19 cellular contexts compared by ENCODE assay signal in genomic region chr22:37462426-37462825, GRCh38. TPM values are rescaled to one million over a fixed set of nuclear protein-coding genes. Genes with fewer than 3 reads are reported as not detected.
"Had no signal": no experiment of that assay in that cellular context is flagged by ENCODE, and none has a peak within 500 bp of the region (broad histone marks: within the 10 kb centered on the region; RNA-seq: fewer than 3 reads in every experiment).

No MANE protein-coding gene starts in this region.

- H3K27me3 Mint-ChIP-seq: activated CD4-positive, alpha-beta memory T cell treated with anti-CD3 and anti-CD28 coated beads for 36 hours; activated CD4-positive, alpha-beta T cell treated with anti-CD3 and anti-CD28 coated beads, Interleukin-2, amount 10 ng/mL, durations not matched to agents 24 days and 14 days; activated naive CD4-positive, alpha-beta T cell treated with anti-CD3 and anti-CD28 coated beads, Interleukin-2, amount 10 ng/mL, durations not matched to agents 7 days and 5 days; activated naive CD8-positive, alpha-beta T cell treated with anti-CD3 and anti-CD28 coated beads for 36 hours; IgD-negative memory B cell had no signal

- H3K4me3 Mint-ChIP-seq: activated CD4-positive, alpha-beta memory T cell treated with anti-CD3 and anti-CD28 coated beads for 36 hours; activated CD4-positive, alpha-beta T cell treated with anti-CD3 and anti-CD28 coated beads, Interleukin-2, amount 10 ng/mL, durations not matched to agents 24 days and 14 days; activated naive CD4-positive, alpha-beta T cell treated with anti-CD3 and anti-CD28 coated beads, Interleukin-2, amount 10 ng/mL, durations not matched to agents 7 days and 5 days; activated naive CD8-positive, alpha-beta T cell treated with anti-CD3 and anti-CD28 coated beads for 36 hours; activated T-cell treated with anti-CD3 and anti-CD28 coated beads, Interleukin-2, amount 50 U/mL, for 72 hours had no signal

- DNase-seq: activated CD4-positive, CD25-positive, alpha-beta regulatory T cell treated with anti-CD3 and anti-CD28 coated beads, Interleukin-2, amount 50 U/mL, for 72 hours; activated CD8-positive, alpha-beta memory T cell treated with anti-CD3 and anti-CD28 coated beads for 24 hours; activated gamma-delta T cell treated with Interleukin-2 at 50 U/mL for 16 hours; activated naive CD8-positive, alpha-beta T cell treated with anti-CD3 and anti-CD28 coated beads for 36 hours; activated T-cell treated with anti-CD3 and anti-CD28 coated beads, Interleukin-2, amount 50 U/mL, for 72 hours; cerebellar nuclear complex; KG1; NCI-H1417 treated with DMSO at 0.1 percent for 48 hours; NCI-H2081; NCI-H446 treated with DMSO at 0.1 percent for 48 hours; NCI-H524 treated with DMSO at 0.1 percent for 48 hours; SHP77 treated with DMSO at 0.1 percent for 48 hours; T-helper 1 cell had no signal

- H3K9me3 Mint-ChIP-seq: activated CD4-positive, alpha-beta memory T cell treated with anti-CD3 and anti-CD28 coated beads for 36 hours; activated CD4-positive, alpha-beta T cell treated with anti-CD3 and anti-CD28 coated beads, Interleukin-2, amount 10 ng/mL, durations not matched to agents 24 days and 14 days; activated naive CD4-positive, alpha-beta T cell treated with anti-CD3 and anti-CD28 coated beads, Interleukin-2, amount 10 ng/mL, durations not matched to agents 7 days and 5 days; activated naive CD8-positive, alpha-beta T cell treated with anti-CD3 and anti-CD28 coated beads for 36 hours; activated T-cell treated with anti-CD3 and anti-CD28 coated beads, Interleukin-2, amount 50 U/mL, for 72 hours; activated T-helper 2 cell treated with anti-CD3 and anti-CD28 coated beads, Interferon-gamma antibody, Interleukin-2, Interleukin-4, amounts not matched to agents 10 μg/mL and 5 μg/mL and 100 μg/mL, durations not matched to agents 14 hours and 24 hours and 36 hours; IgD-negative memory B cell had no signal

- ATAC-seq: activated T-cell treated with anti-CD3 and anti-CD28 coated beads, Interleukin-2, amount 50 U/mL, for 72 hours; PC-3 had no signal

- H3K27ac Mint-ChIP-seq: activated CD4-positive, alpha-beta memory T cell treated with anti-CD3 and anti-CD28 coated beads for 36 hours; activated CD4-positive, alpha-beta T cell treated with anti-CD3 and anti-CD28 coated beads, Interleukin-2, amount 10 ng/mL, durations not matched to agents 24 days and 14 days; activated naive CD4-positive, alpha-beta T cell treated with anti-CD3 and anti-CD28 coated beads, Interleukin-2, amount 10 ng/mL, durations not matched to agents 7 days and 5 days; activated naive CD8-positive, alpha-beta T cell treated with anti-CD3 and anti-CD28 coated beads for 36 hours; activated T-cell treated with anti-CD3 and anti-CD28 coated beads, Interleukin-2, amount 50 U/mL, for 72 hours; activated T-helper 2 cell treated with anti-CD3 and anti-CD28 coated beads, Interferon-gamma antibody, Interleukin-2, Interleukin-4, amounts not matched to agents 10 μg/mL and 5 μg/mL and 100 μg/mL, durations not matched to agents 14 hours and 24 hours and 36 hours had no signal

RNA-seq across cellular contexts. Expression of gene ELFN2, which starts 35.1 kb away (rescaled TPM):
- polyA plus RNA-seq: IgD-negative memory B cell had no signal

RNA-seq across cellular contexts. Expression of gene CARD10, which starts 56.8 kb away (rescaled TPM):
- polyA plus RNA-seq: IgD-negative memory B cell had no signal
